16 cellular contexts compared by ENCODE assay signal in the genomic region with DNA sequence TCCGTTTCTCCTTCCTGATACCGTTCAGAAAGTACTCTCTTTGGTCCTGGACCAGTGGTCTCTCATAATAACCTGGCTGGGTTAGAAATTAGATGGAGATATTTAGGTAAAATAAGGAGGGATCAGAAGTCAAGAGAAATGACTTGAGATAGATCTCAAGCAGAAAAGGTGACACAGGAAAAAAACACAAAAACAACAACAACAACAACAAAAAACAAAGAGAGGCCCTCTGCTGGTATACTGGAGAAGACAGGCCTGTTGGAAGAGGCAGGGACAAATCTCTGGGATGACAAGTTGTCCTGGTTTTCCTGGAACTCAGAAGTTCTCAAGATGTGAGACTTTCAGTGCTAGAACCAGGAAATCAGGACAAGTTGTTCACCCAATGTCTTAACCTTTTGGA.
"Had no signal": no experiment of that assay in that cellular context is flagged by ENCODE, and none has a peak within 500 bp of the region (broad histone marks: within the 10 kb centered on the region; RNA-seq: fewer than 3 reads in every experiment).

No MANE protein-coding gene starts in this region.

- H3K27me3 Mint-ChIP-seq: stimulated activated naive CD8-positive, alpha-beta T cell treated with anti-CD3 and anti-CD28 coated beads, Interleukin-15, Interleukin-2, amounts not matched to agents 100 ng/mL and 50 ng/mL, for 24 hours had no signal

- H3K9me3 Mint-ChIP-seq: activated naive CD8-positive, alpha-beta T cell treated with anti-CD3 and anti-CD28 coated beads for 36 hours; neural crest cell had no signal

- H3K27ac ChIP-seq: breast epithelium, heart right ventricle, ovary, upper lobe of left lung had no signal

- H3K4me3 Mint-ChIP-seq: activated naive CD8-positive, alpha-beta T cell treated with anti-CD3 and anti-CD28 coated beads for 36 hours; neural crest cell; stimulated activated naive CD8-positive, alpha-beta T cell treated with anti-CD3 and anti-CD28 coated beads, Interleukin-15, Interleukin-2, amounts not matched to agents 100 ng/mL and 50 ng/mL, for 24 hours had no signal

- DNase-seq: activated CD4-positive, alpha-beta T cell treated with anti-CD3 and anti-CD28 coated beads, Interleukin-2, amount 50 U/mL, for 4 hours; activated CD4-positive, CD25-positive, alpha-beta regulatory T cell treated with anti-CD3 and anti-CD28 coated beads, Interleukin-2, amount 50 U/mL, for 72 hours; activated gamma-delta T cell; activated naive CD8-positive, alpha-beta T cell treated with anti-CD3 and anti-CD28 coated beads for 36 hours; activated T-cell treated with anti-CD3 and anti-CD28 coated beads, Interleukin-2, amount 50 U/mL, for 48 hours; heart right ventricle; islet precursor cell; left ventricle myocardium superior; ovary; stimulated activated CD4-positive, alpha-beta T cell treated with anti-CD3 and anti-CD28 coated beads, Interleukin-15, amount 100 ng/mL, for 24 hours; stimulated activated CD4-positive, alpha-beta T cell treated with anti-CD3 and anti-CD28 coated beads, Interleukin-4, amount 100 ng/mL, for 24 hours; T-helper 2 cell; upper lobe of left lung had no signal

- H3K4me3 ChIP-seq: breast epithelium, heart right ventricle, ovary, upper lobe of left lung had no signal

- H3K4me1 Mint-ChIP-seq: activated naive CD8-positive, alpha-beta T cell treated with anti-CD3 and anti-CD28 coated beads for 36 hours; neural crest cell had no signal

- H3K27ac Mint-ChIP-seq: activated naive CD8-positive, alpha-beta T cell treated with anti-CD3 and anti-CD28 coated beads for 36 hours; stimulated activated naive CD8-positive, alpha-beta T cell treated with anti-CD3 and anti-CD28 coated beads, Interleukin-15, Interleukin-2, amounts not matched to agents 100 ng/mL and 50 ng/mL, for 24 hours had no signal

- H3K36me3 Mint-ChIP-seq: activated naive CD8-positive, alpha-beta T cell treated with anti-CD3 and anti-CD28 coated beads for 36 hours had no signal

- ATAC-seq: heart right ventricle, left ventricle myocardium superior had no signal
